Comparison of ENCODE assay signal across 17 cellular contexts in the genomic region with DNA sequence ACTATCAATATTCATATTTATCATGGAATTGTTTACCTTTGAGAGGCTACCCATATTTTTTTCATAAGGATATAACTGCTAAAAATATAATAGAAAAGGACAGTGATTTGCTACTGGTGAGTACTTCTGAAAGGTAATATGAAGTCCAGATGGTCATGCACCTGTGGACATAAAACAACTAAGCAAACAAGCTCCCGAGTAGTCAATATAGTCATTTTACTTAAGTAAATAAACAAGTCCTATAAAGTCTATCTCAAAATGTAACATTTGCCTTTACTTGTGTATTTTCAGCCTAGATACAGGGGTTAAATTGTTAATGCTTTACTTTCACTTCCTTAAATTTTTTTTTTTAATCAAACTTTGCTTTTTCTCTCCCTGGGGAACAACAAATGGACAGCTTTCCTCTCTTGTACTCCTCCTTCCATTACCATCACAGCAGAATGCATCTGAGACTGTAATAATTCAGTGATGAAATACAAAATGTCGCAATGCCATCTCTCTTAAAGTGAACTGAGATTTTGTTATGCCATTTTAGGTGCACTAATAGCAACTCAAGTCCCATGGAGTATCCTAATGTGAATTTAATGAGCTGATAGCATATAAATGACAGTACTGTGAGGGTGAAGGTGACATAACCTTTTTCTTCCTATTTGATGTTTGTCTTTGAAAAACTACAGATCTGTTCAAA.
DNase-seq lines count a peak whose midpoint lies in the region; ATAC-seq and TF ChIP-seq lines count a peak whose summit lies in the region.
"Had no signal": no experiment of that assay in that cellular context is flagged by ENCODE, and none has a peak within 500 bp of the region (broad histone marks: within the 10 kb centered on the region; RNA-seq: fewer than 3 reads in every experiment).

No MANE protein-coding gene starts in this region.

- no peak overlapping the region for H3K27ac ChIP-seq in BLaER1
- H3K27ac ChIP-seq: lower lobe of right lung, vagina had no signal

- DNase-seq in NB4 (ENCODE audit: low read depth): peak; percentile 65
- DNase-seq in NCI-H748 treated with DMSO at 0.1 percent for 48 hours (lab: John Stamatoyannopoulos, UW): peak; percentile 80
- peak; percentile 73 for DNase-seq in fibroblast of peridontal ligament (ENCODE audit: extremely low read depth)
- DNase-seq in dermis blood vessel endothelial cell: no peak
- DNase-seq in D341Med (ENCODE audit: low spot score): no peak
- DNase-seq in T-helper 1 cell: no peak
- DNase-seq: activated CD4-positive, CD25-positive, alpha-beta regulatory T cell treated with anti-CD3 and anti-CD28 coated beads, Interleukin-2, amount 50 U/mL, for 72 hours; activated T-cell treated with anti-CD3 and anti-CD28 coated beads, Interleukin-2, amount 50 U/mL, for 24 hours; EL; endodermal cell; KBM-7; lower lobe of right lung; NCI-H82; stimulated activated CD4-positive, alpha-beta T cell treated with anti-CD3 and anti-CD28 coated beads, Interleukin-15, amount 100 ng/mL, for 24 hours had no signal

- H3K9ac ChIP-seq in BLaER1: no peak overlapping the region

- no peak for TF ChIP-seq CTCF in NB4 (IDR thresholded peaks at IDR 0.05; ENCODE audit: low read depth, low read length)

- H3K4me2 ChIP-seq in BLaER1: peak overlapping the region; percentile 2; the same call in 1 of the 2 replicates

- H3K27me3 ChIP-seq in BLaER1: no peaks in the 10 kb centered on the region
- H3K27me3 ChIP-seq: vagina had no signal

- no peaks in the 10 kb centered on the region for H3K36me3 ChIP-seq in BLaER1
- H3K36me3 ChIP-seq: lower lobe of right lung, vagina had no signal

- peaks cover 7% of the 10 kb centered on the region; the same call in 1 of the 2 replicates for H3K4me1 ChIP-seq in BLaER1
- H3K4me1 ChIP-seq: vagina had no signal

- H3K9me3 ChIP-seq in BLaER1: no peaks in the 10 kb centered on the region
- H3K9me3 ChIP-seq: lower lobe of right lung, vagina had no signal

- no peak for TF ChIP-seq POLR2A in NB4 (IDR thresholded peaks at IDR 0.05; ENCODE audit: extremely low read depth, insufficient read length)

- ATAC-seq in GM19455 (IDR thresholded peaks at IDR 0.05; ENCODE audit: unreplicated experiment): no peak
- ATAC-seq: lower lobe of right lung had no signal

- no peak overlapping the region for H3K4me3 ChIP-seq in BLaER1
- H3K4me3 ChIP-seq in NB4 (ENCODE audit: low read depth, low read length): no peak overlapping the region
- H3K4me3 ChIP-seq: lower lobe of right lung, vagina had no signal

- H4K20me1 ChIP-seq in BLaER1: no peaks in the 10 kb centered on the region

Comparison
In these comparisons a context has a peak if more than half of its experiments do, and no peak if none do; other contexts are left out.
1. DNase-seq: peak in NB4 (single experiment), NCI-H748 treated with DMSO at 0.1 percent for 48 hours (single experiment) and fibroblast of peridontal ligament (single experiment); none in dermis blood vessel endothelial cell (single experiment), D341Med (single experiment) and T-helper 1 cell (0 of 5).